ENCODE assay signal across 8 cellular contexts in genomic region chr3:56928379-56929068, GRCh38.
DNase-seq lines count a peak whose midpoint lies in the region; ATAC-seq and TF ChIP-seq lines count a peak whose summit lies in the region.

No MANE protein-coding gene starts in this region.

- H3K4me3 ChIP-seq in epithelial cell of esophagus (ENCODE audit: low read length) = no peak overlapping the region

- CTCF ChIA-PET in activated naive CD4-positive, alpha-beta T cell treated with anti-CD3 and anti-CD28 coated beads for 36 hours (lab: Charles Lee) = interaction anchor here (0.8 to 1.6 kb wide), 4 partner anchors 13 to 60 kb away, joined by 3 to 6 read pairs (median 4); no protein-coding TSS in a partner anchor

- intact Hi-C loops in activated naive CD4-positive, alpha-beta T cell treated with anti-CD3 and anti-CD28 coated beads for 36 hours (cut with micrococcal nuclease) = no loop called here
- intact Hi-C loops in sciatic nerve (cut with DNase I) = no loop called here

- no peak overlapping the region for H3K4me3 Mint-ChIP-seq in activated naive CD4-positive, alpha-beta T cell treated with anti-CD3 and anti-CD28 coated beads for 36 hours
- no peak overlapping the region for H3K4me3 Mint-ChIP-seq in stimulated activated naive B cell treated with anti-CD40 and anti-IgM and Interleukin-4, amounts not matched to agents 10 μg/mL and 1 μg/mL and 100 μg/mL, for 72 hours

- DNase-seq in activated naive CD4-positive, alpha-beta T cell treated with anti-CD3 and anti-CD28 coated beads for 36 hours = peak; percentile 48
- DNase-seq in activated naive CD4-positive, alpha-beta T cell treated with anti-CD3 and anti-CD28 coated beads, Interleukin-2, amount 50 U/mL, for 16 hours = no peak
- DNase-seq in RPMI8226 (peak; percentile 38), epithelial cell of esophagus (ENCODE audit: low read depth) (peak; percentile 17), sciatic nerve (ENCODE audit: low spot score) (no peak)
- DNase-seq in stimulated activated naive B cell treated with anti-CD40 and anti-IgM and Interleukin-4, amounts not matched to agents 10 μg/mL and 1 μg/mL and 100 μg/mL, for 72 hours = no peak

- H3K27me3 Mint-ChIP-seq in activated naive CD4-positive, alpha-beta T cell treated with anti-CD3 and anti-CD28 coated beads for 36 hours (ENCODE audit: low read depth) = no peaks in the 10 kb centered on the region
- no peaks in the 10 kb centered on the region for H3K27me3 Mint-ChIP-seq in stimulated activated naive B cell treated with anti-CD40 and anti-IgM and Interleukin-4, amounts not matched to agents 10 μg/mL and 1 μg/mL and 100 μg/mL, for 72 hours

- H3K36me3 Mint-ChIP-seq in activated naive CD4-positive, alpha-beta T cell treated with anti-CD3 and anti-CD28 coated beads for 36 hours (ENCODE audit: low read depth) = peaks cover 5% of the 10 kb centered on the region
- H3K36me3 Mint-ChIP-seq in stimulated activated naive B cell treated with anti-CD40 and anti-IgM and Interleukin-4, amounts not matched to agents 10 μg/mL and 1 μg/mL and 100 μg/mL, for 72 hours = peaks cover 0 to 2% of the 10 kb centered on the region in 2 donors

- ATAC-seq in sciatic nerve (peak; percentile 34), GM18870 (IDR thresholded peaks at IDR 0.05; ENCODE audit: unreplicated experiment) (no peak), HG03571 (IDR thresholded peaks at IDR 0.05; ENCODE audit: unreplicated experiment) (no peak)
- ATAC-seq in stimulated activated naive B cell treated with anti-CD40 and anti-IgM and Interleukin-4, amounts not matched to agents 10 μg/mL and 1 μg/mL and 100 μg/mL, for 72 hours (replicated peaks) = no peak

- no peak for TF ChIP-seq CTCF in epithelial cell of esophagus (IDR thresholded peaks at IDR 0.05; ENCODE audit: insufficient read depth, low read depth, low read length, missing control alignments)

- H3K4me1 Mint-ChIP-seq in activated naive CD4-positive, alpha-beta T cell treated with anti-CD3 and anti-CD28 coated beads for 36 hours (ENCODE audit: low read depth) = peaks cover 81% of the 10 kb centered on the region
- H3K4me1 Mint-ChIP-seq in stimulated activated naive B cell treated with anti-CD40 and anti-IgM and Interleukin-4, amounts not matched to agents 10 μg/mL and 1 μg/mL and 100 μg/mL, for 72 hours = peaks cover 10 to 11% of the 10 kb centered on the region in 2 donors

- H3K27ac Mint-ChIP-seq in activated naive CD4-positive, alpha-beta T cell treated with anti-CD3 and anti-CD28 coated beads for 36 hours = no peak overlapping the region
- H3K27ac Mint-ChIP-seq in stimulated activated naive B cell treated with anti-CD40 and anti-IgM and Interleukin-4, amounts not matched to agents 10 μg/mL and 1 μg/mL and 100 μg/mL, for 72 hours = no peak overlapping the region

- peaks cover 6% of the 10 kb centered on the region for H3K9me3 Mint-ChIP-seq in activated naive CD4-positive, alpha-beta T cell treated with anti-CD3 and anti-CD28 coated beads for 36 hours
- no peaks in the 10 kb centered on the region for H3K9me3 Mint-ChIP-seq in stimulated activated naive B cell treated with anti-CD40 and anti-IgM and Interleukin-4, amounts not matched to agents 10 μg/mL and 1 μg/mL and 100 μg/mL, for 72 hours

Comparison
In these comparisons a context has a peak if more than half of its experiments do, and no peak if none do; other contexts are left out.
1. DNase-seq: peak in activated naive CD4-positive, alpha-beta T cell treated with anti-CD3 and anti-CD28 coated beads for 36 hours (single experiment), RPMI8226 (single experiment) and epithelial cell of esophagus (single experiment); none in activated naive CD4-positive, alpha-beta T cell treated with anti-CD3 and anti-CD28 coated beads, Interleukin-2, amount 50 U/mL, for 16 hours (single experiment), sciatic nerve (single experiment) and stimulated activated naive B cell treated with anti-CD40 and anti-IgM and Interleukin-4, amounts not matched to agents 10 μg/mL and 1 μg/mL and 100 μg/mL, for 72 hours (single experiment).